In the genomic region with DNA sequence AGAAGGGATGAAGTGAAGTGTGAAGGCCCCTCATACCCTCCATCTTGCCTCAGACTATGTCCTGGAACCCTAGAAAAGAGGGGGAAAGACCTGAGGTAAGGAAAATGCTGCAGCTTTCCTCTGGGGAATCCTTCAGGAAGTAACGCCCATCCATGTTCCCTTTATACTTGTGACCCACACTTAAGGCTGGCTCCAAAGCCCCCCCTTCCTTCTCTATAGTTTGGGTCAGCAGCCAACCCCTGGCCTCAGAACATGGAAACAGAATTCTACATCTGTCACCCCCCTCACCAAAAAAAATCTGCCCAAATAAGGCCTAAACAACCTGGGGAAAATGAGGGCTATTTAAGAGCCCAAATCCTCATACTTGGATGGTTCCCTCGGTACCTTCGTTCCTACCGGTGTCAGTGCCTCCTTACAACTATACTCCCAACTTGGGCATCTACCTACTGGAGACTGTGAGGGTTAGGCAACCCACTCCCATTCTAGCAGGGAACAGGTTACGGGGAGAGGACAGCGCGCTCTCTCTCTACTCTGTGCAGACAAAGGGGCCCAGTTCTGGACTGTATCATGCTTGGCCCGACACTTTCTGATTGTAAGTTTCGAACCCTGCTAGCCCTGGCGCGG, we compare ENCODE assay signal across 9 cellular contexts. TPM values are rescaled to one million over a fixed set of nuclear protein-coding genes. Genes with fewer than 3 reads are reported as not detected.
DNase-seq lines count a peak whose midpoint lies in the region; ATAC-seq, FAIRE-seq and TF ChIP-seq lines count a peak whose summit lies in the region.
"Had no signal": no experiment of that assay in that cellular context is flagged by ENCODE, and none has a peak within 500 bp of the region (broad histone marks: within the 10 kb centered on the region; RNA-seq: fewer than 3 reads in every experiment).

No MANE protein-coding gene starts in this region.

- ATAC-seq in left cardiac atrium (peak; percentile 0), body of pancreas (no peak), GM21515 (IDR thresholded peaks at IDR 0.05; ENCODE audit: unreplicated experiment) (no peak), HG03280 (IDR thresholded peaks at IDR 0.05; ENCODE audit: unreplicated experiment) (no peak)

- no peaks in the 10 kb centered on the region for H3K36me3 ChIP-seq in body of pancreas (replicated peaks in 1 of 2; ENCODE audit: insufficient read depth in 1 of 2, low read depth in 2 of 2)
- peaks cover 4% of the 10 kb centered on the region for H3K36me3 ChIP-seq in mesendoderm (ENCODE audit: control insufficient read depth, insufficient read depth, low read length)

- TF ChIP-seq CTCF in body of pancreas (IDR thresholded peaks at IDR 0.05), result no peak

- peaks cover 17% of the 10 kb centered on the region for H3K79me2 ChIP-seq in mesendoderm (ENCODE audit: control insufficient read depth, insufficient read depth, low read length)

- H4K8ac ChIP-seq in mesendoderm (ENCODE audit: low read depth, low read length), result no peak overlapping the region

- H2AK5ac ChIP-seq in mesendoderm (ENCODE audit: low read length), result peak overlapping the region; percentile 64

- H4K5ac ChIP-seq in mesendoderm (ENCODE audit: low read length), result no peak overlapping the region

- no peaks in the 10 kb centered on the region for H3K27me3 ChIP-seq in body of pancreas
- H3K27me3 ChIP-seq in mesendoderm (ENCODE audit: insufficient read depth, low read length, poor library complexity), result no peaks in the 10 kb centered on the region

- TF ChIP-seq POLR2A in body of pancreas (IDR thresholded peaks at IDR 0.05), result no peak

- H3K23ac ChIP-seq in mesendoderm (ENCODE audit: low read length), result peak overlapping the region; percentile 90

- H3K4me3 ChIP-seq in body of pancreas (peak overlapping the region; percentile 73 to 96), mesendoderm (ENCODE audit: low read length) (peak overlapping the region; percentile 96)

- H2BK5ac ChIP-seq in mesendoderm (ENCODE audit: low read length), result peak overlapping the region; percentile 17

- peaks cover 24% of the 10 kb centered on the region for H3K79me1 ChIP-seq in mesendoderm (ENCODE audit: low read length)

- no peak overlapping the region for H2BK15ac ChIP-seq in mesendoderm (replicated peaks; ENCODE audit: low read depth)

- H3K9me3 ChIP-seq in body of pancreas, result no peaks in the 10 kb centered on the region

- intact Hi-C loops in left cardiac atrium (cut with DNase I) (loop anchor here in 1 of 2 donors (2.0 kb wide), 1 partner anchor 20 kb away; the partner anchor contains the start of gene AGBL5), cardiac septum (cut with DNase I) (loop anchor here (1.0 to 5.0 kb wide), 2 partner anchors 11 to 38 kb away; partner anchors contain the start of gene TMEM214), body of pancreas (cut with DNase I) (no loop called here)

- H3K56ac ChIP-seq in mesendoderm (ENCODE audit: low read length), result peak overlapping the region; percentile 95

- peak overlapping the region; percentile 88 for H3K9ac ChIP-seq in mesendoderm (ENCODE audit: low read length)

- peak overlapping the region; percentile 77 for H3K18ac ChIP-seq in mesendoderm (ENCODE audit: low read length)

- WGBS in body of pancreas, 2 donors, result 1 to 4% methylated on average over 8 to 11 of the region's 11 CpGs
- WGBS in mesendoderm (ENCODE audit: extremely low coverage, insufficient coverage, low lambda C conversion rate), result no CpG with 5 or more reads among the region's 11 CpGs

- H3K4me1 ChIP-seq in body of pancreas (peaks cover 31% of the 10 kb centered on the region), mesendoderm (ENCODE audit: control insufficient read depth, low read depth, low read length) (peaks cover 2% of the 10 kb centered on the region)

- no peak for FAIRE-seq in GM19239 (lab: Jason Lieb, UNC)
- FAIRE-seq: colon had no signal

- H3K27ac ChIP-seq in body of pancreas (peak overlapping the region; percentile 59 to 92 (median 80)), mesendoderm (ENCODE audit: low read depth, low read length) (no peak overlapping the region)

- no peak overlapping the region for H2BK120ac ChIP-seq in mesendoderm (ENCODE audit: low read depth, low read length)

- H3K4me2 ChIP-seq in mesendoderm (ENCODE audit: low read length), result peak overlapping the region; percentile 97

- no peak for DNase-seq in left cardiac atrium
- no peak for DNase-seq in cardiac septum (ENCODE audit: low spot score)
- no peak for DNase-seq in body of pancreas
- DNase-seq in mesendoderm, result no peak
- DNase-seq in GM19239 (ENCODE audit: insufficient read length, low spot score), result no peak
- DNase-seq in activated CD4-positive, alpha-beta T cell treated with anti-CD3 and anti-CD28 coated beads for 48 hours, result no peak

- H3K4ac ChIP-seq in mesendoderm (ENCODE audit: low read depth, low read length), result peak overlapping the region; percentile 86

RNA-seq across cellular contexts. Expression of gene OST4, which starts 0.7 kb away (rescaled TPM):
- 100 to 1,000 TPM; 364 to 404 TPM for total RNA-seq in left cardiac atrium
- 339 TPM for total RNA-seq in cardiac septum
- 100 to 1,000 TPM; 103 to 129 TPM for total RNA-seq in body of pancreas
- 795 TPM for polyA plus RNA-seq in mesendoderm (2013, experiment 1 of 2)
- polyA plus RNA-seq in mesendoderm (2013, experiment 2 of 2), result 787 TPM

RNA-seq across cellular contexts. Expression of gene EMILIN1, which starts 7.7 kb away (rescaled TPM):
- total RNA-seq in left cardiac atrium (10 to 100 TPM; 41.1 to 46.6 TPM), cardiac septum (21.0 TPM), body of pancreas (10 to 100 TPM; 21.8 to 24.1 TPM)
- polyA plus RNA-seq in mesendoderm (2013, experiment 1 of 2), result 3.4 TPM
- polyA plus RNA-seq in mesendoderm (2013, experiment 2 of 2), result 3.3 TPM

RNA-seq across cellular contexts. Expression of gene KHK, which starts 15.8 kb away (rescaled TPM):
- total RNA-seq in left cardiac atrium (1 to 10 TPM; 3.0 to 4.3 TPM), cardiac septum (1.1 TPM), body of pancreas (1 to 10 TPM; 4.2 to 7.3 TPM)
- 2.0 TPM for polyA plus RNA-seq in mesendoderm (2013, experiment 1 of 2)
- 2.3 TPM for polyA plus RNA-seq in mesendoderm (2013, experiment 2 of 2)

RNA-seq across cellular contexts. Expression of gene AGBL5, which starts 19.3 kb away (rescaled TPM):
- total RNA-seq in left cardiac atrium, result 10 to 100 TPM in 1 of 2 donors, 1 to 10 TPM in 1; 8.4 to 12.0 TPM
- 11.7 TPM for total RNA-seq in cardiac septum
- 10 to 100 TPM in 1 of 2 donors, 1 to 10 TPM in 1; 5.6 to 12.2 TPM for total RNA-seq in body of pancreas
- 24.5 TPM for polyA plus RNA-seq in mesendoderm (2013, experiment 1 of 2)
- 24.9 TPM for polyA plus RNA-seq in mesendoderm (2013, experiment 2 of 2)

RNA-seq across cellular contexts. Expression of gene TMEM214, which starts 38.0 kb away (rescaled TPM):
- 10 to 100 TPM; 39.1 to 66.5 TPM for total RNA-seq in left cardiac atrium
- 40.3 TPM for total RNA-seq in cardiac septum
- total RNA-seq in body of pancreas, result 100 to 1,000 TPM in 1 of 2 donors, 10 to 100 TPM in 1; 59.9 to 119 TPM
- 33.1 TPM for polyA plus RNA-seq in mesendoderm (2013, experiment 1 of 2)
- polyA plus RNA-seq in mesendoderm (2013, experiment 2 of 2), result 33.0 TPM

Comparison
In these comparisons a context has a peak if more than half of its experiments do, and no peak if none do; other contexts are left out.
1. ATAC-seq: peak in left cardiac atrium (2 of 2); none in body of pancreas (single experiment), GM21515 (single experiment) and HG03280 (single experiment).